12 cellular contexts compared by ENCODE assay signal in the genomic region with DNA sequence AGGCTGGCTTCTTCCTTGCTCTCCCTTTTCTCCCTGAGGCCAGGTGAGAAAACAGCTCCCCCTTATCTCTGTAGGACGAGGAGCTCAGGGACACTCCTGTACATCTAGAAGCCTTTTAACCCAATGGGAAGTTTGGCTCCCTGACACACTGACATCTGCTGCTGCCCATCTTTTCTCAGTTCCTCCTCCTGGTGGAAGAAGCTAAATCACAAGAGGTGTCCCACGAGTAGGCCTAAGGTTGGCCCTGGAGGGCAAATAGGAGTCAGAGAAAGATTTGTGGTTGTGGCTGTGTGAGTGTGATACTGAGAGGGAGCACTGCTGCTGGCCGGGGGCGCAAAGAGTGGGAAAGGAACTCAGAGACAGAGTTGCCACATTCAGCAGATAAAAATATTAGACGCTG. TPM values are rescaled to one million over a fixed set of nuclear protein-coding genes. Genes with fewer than 3 reads are reported as not detected.
DNase-seq lines count a peak whose midpoint lies in the region; ATAC-seq, FAIRE-seq and TF ChIP-seq lines count a peak whose summit lies in the region.
"Had no signal": no experiment of that assay in that cellular context is flagged by ENCODE, and none has a peak within 500 bp of the region (broad histone marks: within the 10 kb centered on the region; RNA-seq: fewer than 3 reads in every experiment).

No MANE protein-coding gene starts in this region.

- no peak for TF ChIP-seq RAD21 in K562 (CRISPR knock-in tag; conservative IDR thresholded peaks at IDR 0.05 in 1 of 2, IDR thresholded peaks at IDR 0.05 in 1 of 2)

- H3K9ac ChIP-seq in K562 (ENCODE audit: insufficient read depth in 1 of 2, low read depth in 2 of 2, low read length in 2 of 2): no peak overlapping the region
- H3K9ac ChIP-seq: neural progenitor cell had no signal

- no peak overlapping the region for H3K4me2 ChIP-seq in K562 (ENCODE audit: insufficient read depth, low read length)
- H3K4me2 ChIP-seq: neural progenitor cell had no signal

- POLR2A ChIA-PET in K562 (lab: Yijun Ruan, JAX): interaction anchor here (0.5 kb wide), 1 partner anchor 95 kb away, joined by 4 read pairs; no protein-coding TSS in a partner anchor

- no peaks in the 10 kb centered on the region for H3K36me3 ChIP-seq in K562 (ENCODE audit: control insufficient read depth, insufficient read depth, low read length)
- H3K36me3 ChIP-seq in sigmoid colon: no peaks in the 10 kb centered on the region
- no peaks in the 10 kb centered on the region for H3K36me3 ChIP-seq in WERI-Rb-1
- H3K36me3 ChIP-seq: neural progenitor cell had no signal

- H3K79me2 ChIP-seq in K562 (ENCODE audit: control insufficient read depth, insufficient read depth, low read length): no peaks in the 10 kb centered on the region

- H3K9me3 ChIP-seq in K562 (replicated peaks; ENCODE audit: control insufficient read depth, insufficient read depth, low read depth, low read length) (no peaks in the 10 kb centered on the region), sigmoid colon (no peaks in the 10 kb centered on the region), WERI-Rb-1 (ENCODE audit: severe bottlenecking) (no peaks in the 10 kb centered on the region)

- TF ChIP-seq POLR2A in K562 (conservative IDR thresholded peaks at IDR 0.05): no peak
- TF ChIP-seq POLR2A in sigmoid colon (IDR thresholded peaks at IDR 0.05): no peak

- ATAC-seq in GM18508 (IDR thresholded peaks at IDR 0.05; ENCODE audit: insufficient read depth, unreplicated experiment) (peak; percentile 90), GM21423 (IDR thresholded peaks at IDR 0.05; ENCODE audit: unreplicated experiment) (peak; percentile 81), HG03139 (IDR thresholded peaks at IDR 0.05; ENCODE audit: unreplicated experiment) (peak; percentile 72), K562 (no peak)
- ATAC-seq: activated T-cell treated with anti-CD3 and anti-CD28 coated beads, Interleukin-2, amount 50 U/mL, for 72 hours had no signal

- CTCF ChIA-PET in K562 (lab: Yijun Ruan, JAX; ENCODE audit: low intra/inter-chr PET ratio): no interaction called here

- DNase-seq in K562 (ENCODE audit: extremely low read depth in 1 of 4, low spot score in 3 of 4) (no peak), frontal cortex (ENCODE audit: low spot score in 2 of 2) (no peak), sigmoid colon (no peak), WERI-Rb-1 (no peak), pons (ENCODE audit: low spot score) (no peak)
- DNase-seq: activated T-cell treated with anti-CD3 and anti-CD28 coated beads, Interleukin-2, amount 50 U/mL, for 72 hours; NCI-H2081 treated with DMSO at 0.1 percent for 48 hours had no signal

- intact Hi-C loops in K562 (cut with micrococcal nuclease) (no loop called here), sigmoid colon (cut with DNase I) (no loop called here)

- H3K27ac ChIP-seq in K562 (ENCODE audit: extremely low read depth, low read depth, low read length) (no peak overlapping the region), sigmoid colon (no peak overlapping the region), WERI-Rb-1 (no peak overlapping the region)
- H3K27ac ChIP-seq: neural progenitor cell had no signal

- TF ChIP-seq EP300 in K562 (IDR thresholded peaks at IDR 0.05; ENCODE audit: low read length): no peak
- TF ChIP-seq EP300 in sigmoid colon (IDR thresholded peaks at IDR 0.05): no peak

- FAIRE-seq in K562 (lab: Jason Lieb, UNC): no peak
- no peak for FAIRE-seq in frontal cortex (lab: Jason Lieb, UNC)
- FAIRE-seq: colon had no signal

- H3K27me3 ChIP-seq in K562 (ENCODE audit: control insufficient read depth in 2 of 2, insufficient read depth in 2 of 2, low read length in 2 of 2) (peaks cover 3 to 26% of the 10 kb centered on the region in 2 experiments), sigmoid colon (no peaks in the 10 kb centered on the region), WERI-Rb-1 (ENCODE audit: insufficient read depth, low read depth, severe bottlenecking) (no peaks in the 10 kb centered on the region)
- H3K27me3 ChIP-seq: neural progenitor cell had no signal

- TF ChIP-seq CTCF in K562 (IDR thresholded peaks at IDR 0.05 in 2 of 3, conservative IDR thresholded peaks at IDR 0.05 in 1 of 3; ENCODE audit: insufficient read depth in 2 of 3, low read depth in 1 of 3, low read length in 3 of 3) (no peak), sigmoid colon (IDR thresholded peaks at IDR 0.05) (no peak), WERI-Rb-1 (IDR thresholded peaks at IDR 0.05; ENCODE audit: low read depth, low read length) (no peak)

- H3K4me3 ChIP-seq in K562 (no peak overlapping the region), sigmoid colon (no peak overlapping the region), WERI-Rb-1 (ENCODE audit: low read depth, low read length) (no peak overlapping the region)
- H3K4me3 ChIP-seq: neural progenitor cell had no signal

- 0% methylated on average over 5 of the region's 5 CpGs for WGBS in K562 (ENCODE audit: insufficient coverage, low coverage, missing lambda C conversion rate)
- WGBS in sigmoid colon, 2 donors: 73 to 82% methylated on average over 5 of the region's 5 CpGs

- no peaks in the 10 kb centered on the region for H3K9me1 ChIP-seq in K562 (ENCODE audit: control insufficient read depth, insufficient read depth, low read length)

- in situ Hi-C loops in K562 (cut with MboI): no loop called here

- BruUV-seq in K562 (replicated peaks; lab: Mats Ljungman, UMichigan): no TSS peak

- H3K4me1 ChIP-seq in K562 (replicated peaks in 1 of 2; ENCODE audit: control insufficient read depth in 2 of 2, insufficient read depth in 2 of 2, low read length in 2 of 2): no peaks in the 10 kb centered on the region
- no peaks in the 10 kb centered on the region for H3K4me1 ChIP-seq in sigmoid colon

- H4K20me1 ChIP-seq in K562 (replicated peaks; ENCODE audit: control insufficient read depth, insufficient read depth, low read length): no peaks in the 10 kb centered on the region

- no peak overlapping the region for H2AFZ ChIP-seq in K562 (ENCODE audit: low read depth, low read length)
- H2AFZ ChIP-seq: neural progenitor cell had no signal

TF ChIP-seq in K562, 482 proteins besides CTCF, POLR2A, EP300 and RAD21:
- TF ChIP-seq, protein P1, sequence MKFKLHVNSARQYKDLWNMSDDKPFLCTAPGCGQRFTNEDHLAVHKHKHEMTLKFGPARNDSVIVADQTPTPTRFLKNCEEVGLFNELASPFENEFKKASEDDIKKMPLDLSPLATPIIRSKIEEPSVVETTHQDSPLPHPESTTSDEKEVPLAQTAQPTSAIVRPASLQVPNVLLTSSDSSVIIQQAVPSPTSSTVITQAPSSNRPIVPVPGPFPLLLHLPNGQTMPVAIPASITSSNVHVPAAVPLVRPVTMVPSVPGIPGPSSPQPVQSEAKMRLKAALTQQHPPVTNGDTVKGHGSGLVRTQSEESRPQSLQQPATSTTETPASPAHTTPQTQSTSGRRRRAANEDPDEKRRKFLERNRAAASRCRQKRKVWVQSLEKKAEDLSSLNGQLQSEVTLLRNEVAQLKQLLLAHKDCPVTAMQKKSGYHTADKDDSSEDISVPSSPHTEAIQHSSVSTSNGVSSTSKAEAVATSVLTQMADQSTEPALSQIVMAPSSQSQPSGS (CRISPR knock-in tag; IDR thresholded peaks at IDR 0.05): no peak
- no peak for TF ChIP-seq ZNF699 (CRISPR knock-in tag; IDR thresholded peaks at IDR 0.05; ENCODE audit: insufficient replicate concordance)
- no peak for TF ChIP-seq FOXK2 (conservative IDR thresholded peaks at IDR 0.05 in 1 of 2, IDR thresholded peaks at IDR 0.05 in 1 of 2; ENCODE audit: low read depth in 2 of 2)
- peak; percentile 22; the same call in 1 of the 2 replicates for TF ChIP-seq TCF3 (CRISPR knock-in tag; IDR thresholded peaks at IDR 0.05)

RNA-seq across cellular contexts. Expression of a gene that starts 49.5 kb away (rescaled TPM):
- not detected in 2 replicates for total RNA-seq in K562 (2011; cell fraction: chromatin; rRNA removed; ENCODE audit: low replicate concordance)
- total RNA-seq in K562 (2011; cell fraction: nucleolus; rRNA removed): under 0.01 TPM in 1 of 2 replicates, not detected in the other
- not detected in 2 replicates for total RNA-seq in K562 (2011; cell fraction: nucleoplasm; rRNA removed)
- total RNA-seq in K562 (2014; rRNA removed) (not detected in 2 replicates), K562 (2014; rRNA removed; fragmentation: Illumina TruSeq; extraction: Trizol) (0.11 TPM in 1 of 2 replicates, not detected in the other), K562 (2015; rRNA removed; fragmentation: Illumina TruSeq; extraction: Trizol) (not detected in 2 replicates), K562 (2021) (0.13 and 0.38 TPM in 2 replicates), frontal cortex (2.0 TPM), sigmoid colon (10 to 100 TPM; 11.0 to 18.0 (median 12.0) TPM)
- polyA plus RNA-seq in K562 (2011; rRNA removed) (not detected in 2 replicates), K562 (2014; fragmentation: Illumina TruSeq; extraction: Trizol) (0.01 TPM in 1 of 2 replicates, not detected in the other), K562 (2014; fragmentation: Nextera tagmentation; extraction: Ambion mirVana) (under 1 TPM; under 0.01 to 0.01 TPM), K562 (2014; rRNA removed) (not detected in 2 replicates), sigmoid colon (1 to 10 TPM; 3.5 to 5.4 (median 5.2) TPM)
- polyA plus RNA-seq in K562 (2011; cell fraction: cytosol; rRNA removed): 0.01 TPM in 2 replicates
- polyA plus RNA-seq in K562 (2011; cell fraction: nucleus; rRNA removed): not detected in 2 replicates
- 0.03 and 0.08 TPM in 2 replicates for polyA plus RNA-seq in K562 (2012)
- polyA minus RNA-seq in K562 (2011; rRNA and poly(A)+ RNA removed): 0.03 TPM in 1 of 2 replicates, not detected in the other
- not detected in 2 replicates for polyA minus RNA-seq in K562 (2011; cell fraction: cytosol; rRNA and poly(A)+ RNA removed)
- not detected in 2 replicates for polyA minus RNA-seq in K562 (2011; cell fraction: nucleus; rRNA and poly(A)+ RNA removed)
